In genomic region chr14:52845079-52845478, GRCh38 we compare ENCODE assay signal across 12 cellular contexts. TPM values are rescaled to one million over a fixed set of nuclear protein-coding genes. Genes with fewer than 3 reads are reported as not detected.
DNase-seq lines count a peak whose midpoint lies in the region; ATAC-seq and TF ChIP-seq lines count a peak whose summit lies in the region.
"Had no signal": no experiment of that assay in that cellular context is flagged by ENCODE, and none has a peak within 500 bp of the region (broad histone marks: within the 10 kb centered on the region; RNA-seq: fewer than 3 reads in every experiment).

No MANE protein-coding gene starts in this region.

- H3K4me3 ChIP-seq in ascending aorta (peak overlapping the region in 1 of 2 donors; percentile 22), uterus (no peak overlapping the region)

- no peak overlapping the region for H3K4me3 Mint-ChIP-seq in osteocyte (ENCODE audit: unreplicated experiment)
- H3K4me3 Mint-ChIP-seq: activated CD4-positive, alpha-beta T cell treated with anti-CD3 and anti-CD28 coated beads, Interleukin-2, amount 10 ng/mL, durations not matched to agents 7 days and 5 days; activated T-cell treated with anti-CD3 and anti-CD28 coated beads, Interleukin-2, amount 50 U/mL, for 72 hours had no signal

- H3K9me3 ChIP-seq in ascending aorta = no peaks in the 10 kb centered on the region
- no peaks in the 10 kb centered on the region for H3K9me3 ChIP-seq in uterus

- H3K27ac Mint-ChIP-seq in osteocyte (ENCODE audit: unreplicated experiment) = peak overlapping the region; percentile 96
- H3K27ac Mint-ChIP-seq: activated CD4-positive, alpha-beta T cell treated with anti-CD3 and anti-CD28 coated beads, Interleukin-2, amount 10 ng/mL, durations not matched to agents 7 days and 5 days; activated T-cell treated with anti-CD3 and anti-CD28 coated beads, Interleukin-2, amount 50 U/mL, for 72 hours had no signal

- H3K27ac ChIP-seq in ascending aorta (peak overlapping the region; percentile 69 to 81), uterus (peak overlapping the region; percentile 75 to 77)

- H3K9me3 Mint-ChIP-seq in osteocyte (ENCODE audit: unreplicated experiment) = peaks cover 4% of the 10 kb centered on the region
- H3K9me3 Mint-ChIP-seq: activated CD4-positive, alpha-beta T cell treated with anti-CD3 and anti-CD28 coated beads, Interleukin-2, amount 10 ng/mL, durations not matched to agents 7 days and 5 days; activated T-cell treated with anti-CD3 and anti-CD28 coated beads, Interleukin-2, amount 50 U/mL, for 72 hours had no signal

- TF ChIP-seq POLR2A in uterus (IDR thresholded peaks at IDR 0.05) = no peak

- H3K36me3 Mint-ChIP-seq in osteocyte (ENCODE audit: unreplicated experiment) = peaks cover 6% of the 10 kb centered on the region

- no peaks in the 10 kb centered on the region for H3K27me3 ChIP-seq in ascending aorta
- no peaks in the 10 kb centered on the region for H3K27me3 ChIP-seq in uterus

- no peak for DNase-seq in ascending aorta (ENCODE audit: low spot score in 2 of 2)
- DNase-seq in left cardiac atrium = no peak
- DNase-seq in osteocyte (ENCODE audit: extremely low spot score, unreplicated experiment) = no peak
- DNase-seq in uterus = no peak
- no peak for DNase-seq in HCEC 1CT
- DNase-seq in SK-N-DZ (ENCODE audit: low spot score) = no peak
- DNase-seq: activated CD4-positive, alpha-beta T cell treated with anti-CD3 and anti-CD28 coated beads, Interleukin-2, amount 10 ng/mL, durations not matched to agents 7 days and 5 days; activated T-cell treated with anti-CD3 and anti-CD28 coated beads, Interleukin-2, amount 50 U/mL, for 72 hours; COR-L47; stimulated activated CD4-positive, alpha-beta T cell treated with anti-CD3 and anti-CD28 coated beads, Interleukin-4, amount 100 ng/mL, for 4 hours; stimulated activated naive CD4-positive, alpha-beta T cell treated with Interleukin-2 at 50 U/mL for 16 hours had no signal

- H3K4me1 ChIP-seq in ascending aorta = peaks cover 0 to 12% of the 10 kb centered on the region in 2 donors
- H3K4me1 ChIP-seq in uterus = no peaks in the 10 kb centered on the region

- ATAC-seq in left cardiac atrium (peak; percentile 32 to 34), HG03460 (IDR thresholded peaks at IDR 0.05; ENCODE audit: unreplicated experiment) (no peak)
- ATAC-seq: activated T-cell treated with anti-CD3 and anti-CD28 coated beads, Interleukin-2, amount 50 U/mL, for 72 hours had no signal

- H3K4me1 Mint-ChIP-seq in osteocyte (ENCODE audit: unreplicated experiment) = peaks cover 55% of the 10 kb centered on the region
- H3K4me1 Mint-ChIP-seq: activated CD4-positive, alpha-beta T cell treated with anti-CD3 and anti-CD28 coated beads, Interleukin-2, amount 10 ng/mL, durations not matched to agents 7 days and 5 days had no signal

- TF ChIP-seq CTCF in ascending aorta (IDR thresholded peaks at IDR 0.05) = no peak
- TF ChIP-seq CTCF in osteocyte (IDR thresholded peaks at IDR 0.05) = no peak
- no peak for TF ChIP-seq CTCF in uterus (IDR thresholded peaks at IDR 0.05)

- intact Hi-C loops in ascending aorta (cut with DNase I) = no loop called here
- intact Hi-C loops in left cardiac atrium (cut with DNase I) = no loop called here
- intact Hi-C loops in uterus (cut with DNase I; ENCODE audit: low total_unique reads) = no loop called here

- no peaks in the 10 kb centered on the region for H3K27me3 Mint-ChIP-seq in osteocyte (ENCODE audit: unreplicated experiment)
- H3K27me3 Mint-ChIP-seq: activated CD4-positive, alpha-beta T cell treated with anti-CD3 and anti-CD28 coated beads, Interleukin-2, amount 10 ng/mL, durations not matched to agents 7 days and 5 days had no signal

- H3K36me3 ChIP-seq in ascending aorta = no peaks in the 10 kb centered on the region
- H3K36me3 ChIP-seq in uterus = no peaks in the 10 kb centered on the region

RNA-seq across cellular contexts. Expression of gene GNPNAT1, which starts 53.7 kb away (rescaled TPM):
- 39.9 TPM for total RNA-seq in ascending aorta
- 10 to 100 TPM in 1 of 2 donors, 1 to 10 TPM in 1; 9.3 to 16.6 TPM for total RNA-seq in left cardiac atrium
- total RNA-seq in osteocyte = 26.7 and 30.2 TPM in 2 replicates
- total RNA-seq in uterus = 10 to 100 TPM in 3 of 4 donors, 1 to 10 TPM in 1; 3.8 to 26.8 (median 15.3) TPM
- 17.9 and 18.1 TPM in 2 replicates for polyA plus RNA-seq in SK-N-DZ (2014; cell fraction: cytosol; rRNA removed)
- polyA plus RNA-seq in SK-N-DZ (2014; cell fraction: nucleus; rRNA removed) = 7.0 and 9.0 TPM in 2 replicates
